Comparison of ENCODE assay signal across 21 cellular contexts in the genomic region with DNA sequence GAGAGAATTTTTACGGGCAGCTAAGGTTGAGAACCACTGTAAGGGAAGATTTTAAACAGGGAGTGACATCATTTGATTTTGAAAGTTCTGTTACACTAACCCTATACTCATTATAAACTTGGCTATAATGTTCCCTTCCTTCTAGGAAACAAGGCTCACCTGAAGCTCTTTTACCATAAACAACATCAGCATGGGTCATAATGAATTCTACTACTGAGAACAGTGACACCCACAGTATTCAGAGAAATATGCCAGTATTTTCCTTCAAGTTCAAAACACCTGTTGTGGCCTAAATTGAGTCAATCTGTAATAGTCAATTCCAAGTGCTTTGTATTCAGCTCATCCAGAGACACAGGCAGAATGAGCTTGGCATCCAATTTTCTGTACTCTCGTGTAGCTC.
DNase-seq lines count a peak whose midpoint lies in the region; ATAC-seq, FAIRE-seq and TF ChIP-seq lines count a peak whose summit lies in the region.
"Had no signal": no experiment of that assay in that cellular context is flagged by ENCODE, and none has a peak within 500 bp of the region (broad histone marks: within the 10 kb centered on the region; RNA-seq: fewer than 3 reads in every experiment).

No MANE protein-coding gene starts in this region.

- H3K9ac ChIP-seq in HCT116 (ENCODE audit: low read length) = no peak overlapping the region
- H3K9ac ChIP-seq in K562 (ENCODE audit: insufficient read depth in 1 of 2, low read depth in 2 of 2, low read length in 2 of 2) = no peak overlapping the region
- H3K9ac ChIP-seq: GM23248 had no signal

- H3K27me3 ChIP-seq in HCT116 (ENCODE audit: insufficient read depth, low read length) (no peaks in the 10 kb centered on the region), K562 (ENCODE audit: control insufficient read depth in 2 of 2, insufficient read depth in 2 of 2, low read length in 2 of 2) (no peaks in the 10 kb centered on the region)

- H3K9me3 ChIP-seq in HCT116 (ENCODE audit: control insufficient read depth in 1 of 2, insufficient read depth in 1 of 2, low read depth in 1 of 2, low read length in 2 of 2) (no peaks in the 10 kb centered on the region), K562 (replicated peaks; ENCODE audit: control insufficient read depth, insufficient read depth, low read depth, low read length) (no peaks in the 10 kb centered on the region)
- H3K9me3 ChIP-seq: HAP-1 had no signal

- POLR2A ChIA-PET in HCT116 (lab: Charles Lee) (no interaction called here), T-cell (lab: Charles Lee) (no interaction called here), K562 (lab: Yijun Ruan, JAX) (interaction anchor here (0.7 kb wide), 1 partner anchor 9 kb away, joined by 3 read pairs; no protein-coding TSS in a partner anchor)

- ATAC-seq in HCT116 (no peak), T-cell (replicated peaks in 1 of 4) (peak in 1 of 4 experiments; percentile 36), K562 (no peak; the same call in 2 of the 3 replicates), HG03135 (IDR thresholded peaks at IDR 0.05; ENCODE audit: unreplicated experiment) (no peak)

- TF ChIP-seq RAD21 in HCT116 (IDR thresholded peaks at IDR 0.05; ENCODE audit: low read depth) = no peak
- no peak for TF ChIP-seq RAD21 in K562 (CRISPR knock-in tag; conservative IDR thresholded peaks at IDR 0.05 in 1 of 2, IDR thresholded peaks at IDR 0.05 in 1 of 2)

- H2AFZ ChIP-seq in HCT116 (ENCODE audit: low read depth, low read length, poor library complexity, severe bottlenecking) (peak overlapping the region; percentile 65), K562 (ENCODE audit: low read depth, low read length) (peak overlapping the region; percentile 64)
- H2AFZ ChIP-seq: GM23248 had no signal

- H3K4me1 ChIP-seq in HCT116 (ENCODE audit: control insufficient read depth in 1 of 2, insufficient read depth in 2 of 2, low read length in 2 of 2) = peaks cover 3 to 27% of the 10 kb centered on the region in 2 experiments; a peak in 3 of 4 replicates
- peaks cover 0 to 15% of the 10 kb centered on the region in 2 experiments; a peak in 3 of 5 replicates for H3K4me1 ChIP-seq in K562 (replicated peaks in 1 of 2; ENCODE audit: control insufficient read depth in 2 of 2, insufficient read depth in 2 of 2, low read length in 2 of 2)

- TF ChIP-seq POLR2A in HCT116 (IDR thresholded peaks at IDR 0.05; ENCODE audit: borderline replicate concordance, extremely low read depth, insufficient read depth, insufficient read length) (no peak), K562 (conservative IDR thresholded peaks at IDR 0.05) (no peak)

- H3K4me2 ChIP-seq in HCT116 (ENCODE audit: low read length) = no peak overlapping the region
- no peak overlapping the region for H3K4me2 ChIP-seq in K562 (ENCODE audit: insufficient read depth, low read length)

- BruUV-seq in HCT116 (replicated peaks; lab: Mats Ljungman, UMichigan) (no TSS peak), K562 (replicated peaks; lab: Mats Ljungman, UMichigan) (no TSS peak)

- CTCF ChIA-PET in activated naive CD4-positive, alpha-beta T cell treated with anti-CD3 and anti-CD28 coated beads for 36 hours (lab: Charles Lee) = interaction anchor here (1.0 kb wide), 1 partner anchor 54 kb away, joined by 3 read pairs; no protein-coding TSS in a partner anchor
- CTCF ChIA-PET in HCT116 (lab: Charles Lee) = no interaction called here
- CTCF ChIA-PET in T-cell (lab: Charles Lee) = no interaction called here
- CTCF ChIA-PET in K562 (lab: Yijun Ruan, JAX; ENCODE audit: low intra/inter-chr PET ratio) = no interaction called here

- no peak for TF ChIP-seq CTCF in HCT116 (IDR thresholded peaks at IDR 0.05 in 2 of 3, conservative IDR thresholded peaks at IDR 0.05 in 1 of 3; ENCODE audit: borderline replicate concordance in 1 of 3, insufficient read depth in 1 of 3, low read depth in 2 of 3, low read length in 2 of 3)
- no peak for TF ChIP-seq CTCF in K562 (IDR thresholded peaks at IDR 0.05 in 2 of 3, conservative IDR thresholded peaks at IDR 0.05 in 1 of 3; ENCODE audit: insufficient read depth in 2 of 3, low read depth in 1 of 3, low read length in 3 of 3)

- H3K4me3 Mint-ChIP-seq in activated naive CD4-positive, alpha-beta T cell treated with anti-CD3 and anti-CD28 coated beads for 36 hours = no peak overlapping the region
- no peak overlapping the region for H3K4me3 Mint-ChIP-seq in T-cell

- H3K27ac Mint-ChIP-seq in activated naive CD4-positive, alpha-beta T cell treated with anti-CD3 and anti-CD28 coated beads for 36 hours = peak overlapping the region; percentile 3
- H3K27ac Mint-ChIP-seq in T-cell = peak overlapping the region; percentile 2 to 6

- H4K20me1 ChIP-seq in HCT116 (ENCODE audit: insufficient read depth) = no peaks in the 10 kb centered on the region
- H4K20me1 ChIP-seq in K562 (replicated peaks; ENCODE audit: control insufficient read depth, insufficient read depth, low read length) = no peaks in the 10 kb centered on the region

- FAIRE-seq in K562 (lab: Jason Lieb, UNC) = peak; percentile 67
- FAIRE-seq: GM12892, GM18507 had no signal

- no peak for TF ChIP-seq EP300 in K562 (IDR thresholded peaks at IDR 0.05; ENCODE audit: low read length)

- H3K27ac ChIP-seq in HCT116 (ENCODE audit: low read depth, low read length) = no peak overlapping the region
- H3K27ac ChIP-seq in K562 (ENCODE audit: extremely low read depth, low read depth, low read length) = no peak overlapping the region
- H3K27ac ChIP-seq: GM23248 had no signal

- RAD21 ChIA-PET in HCT116 (lab: Charles Lee; ENCODE audit: low non-redundant PET in 1 of 2, low total read pairs in 2 of 2, uncharacterized antibody in 2 of 2, unreplicated experiment in 2 of 2) = no interaction called here

- no peaks in the 10 kb centered on the region for H3K36me3 Mint-ChIP-seq in activated naive CD4-positive, alpha-beta T cell treated with anti-CD3 and anti-CD28 coated beads for 36 hours (ENCODE audit: low read depth)
- no peaks in the 10 kb centered on the region for H3K36me3 Mint-ChIP-seq in T-cell

- H3K9me2 ChIP-seq in HCT116 (ENCODE audit: insufficient read depth) = no peaks in the 10 kb centered on the region

- H3K36me3 ChIP-seq in HCT116 (ENCODE audit: control insufficient read depth in 1 of 2, insufficient read depth in 2 of 2, low read length in 2 of 2) = no peaks in the 10 kb centered on the region
- H3K36me3 ChIP-seq in K562 (ENCODE audit: control insufficient read depth, insufficient read depth, low read length) = no peaks in the 10 kb centered on the region
- H3K36me3 ChIP-seq: HAP-1 had no signal

- H3K9me1 ChIP-seq in K562 (ENCODE audit: control insufficient read depth, insufficient read depth, low read length) = no peaks in the 10 kb centered on the region

- 21% methylated on average over 2 of the region's 2 CpGs for WGBS in K562 (ENCODE audit: insufficient coverage, low coverage, missing lambda C conversion rate)

- H3K27me3 Mint-ChIP-seq in activated naive CD4-positive, alpha-beta T cell treated with anti-CD3 and anti-CD28 coated beads for 36 hours (ENCODE audit: low read depth) = no peaks in the 10 kb centered on the region
- H3K27me3 Mint-ChIP-seq in T-cell = no peaks in the 10 kb centered on the region

- DNase-seq in activated naive CD4-positive, alpha-beta T cell treated with anti-CD3 and anti-CD28 coated beads for 36 hours = no peak
- no peak for DNase-seq in activated naive CD4-positive, alpha-beta T cell (lab: John Stamatoyannopoulos, UW)
- DNase-seq in HCT116 (ENCODE audit: low read depth, low spot score) = no peak
- no peak for DNase-seq in T-cell
- no peak for DNase-seq in K562 (ENCODE audit: extremely low read depth in 1 of 4, low spot score in 3 of 4)
- no peak for DNase-seq in posterior cingulate gyrus
- no peak for DNase-seq in amygdala (lab: John Stamatoyannopoulos, UW)
- DNase-seq: ACHN, C1 segment of cervical spinal cord, DMS79, KG1, NCI-H1417, NCI-H187, NCI-H2227 treated with DMSO at 0.1 percent for 48 hours, NCI-H510A treated with DMSO at 0.1 percent for 48 hours, NCI-H774 had no signal

- intact Hi-C loops in activated naive CD4-positive, alpha-beta T cell treated with anti-CD3 and anti-CD28 coated beads for 36 hours (cut with micrococcal nuclease) = loop anchor here (5.0 to 10.0 kb wide), 2 partner anchors 105 to 573 kb away; no protein-coding TSS in a partner anchor
- intact Hi-C loops in HCT116 (cut with micrococcal nuclease) (no loop called here), K562 (cut with micrococcal nuclease) (loop anchor here (10.0 kb wide), 1 partner anchor 337 kb away; no protein-coding TSS in a partner anchor), posterior cingulate gyrus (cut with DNase I) (no loop called here)

- H3K4me1 Mint-ChIP-seq in activated naive CD4-positive, alpha-beta T cell treated with anti-CD3 and anti-CD28 coated beads for 36 hours (ENCODE audit: low read depth) = peaks cover 18% of the 10 kb centered on the region
- H3K4me1 Mint-ChIP-seq in T-cell = peaks cover 24 to 39% (median 38%) of the 10 kb centered on the region in 3 donors

- in situ Hi-C loops in K562 (cut with MboI) = no loop called here

- H3K79me2 ChIP-seq in HCT116 (ENCODE audit: insufficient read depth, low read length) (no peaks in the 10 kb centered on the region), K562 (ENCODE audit: control insufficient read depth, insufficient read depth, low read length) (no peaks in the 10 kb centered on the region)

- H3K4me3 ChIP-seq in HCT116 (replicated peaks in 1 of 2; ENCODE audit: low read depth in 1 of 2, low read length in 2 of 2) (no peak overlapping the region), K562 (no peak overlapping the region)
- H3K4me3 ChIP-seq: GM23248, HAP-1 had no signal

- peaks cover 2% of the 10 kb centered on the region for H3K9me3 Mint-ChIP-seq in activated naive CD4-positive, alpha-beta T cell treated with anti-CD3 and anti-CD28 coated beads for 36 hours
- H3K9me3 Mint-ChIP-seq in T-cell = peaks cover 3 to 6% (median 6%) of the 10 kb centered on the region in 3 donors

TF ChIP-seq in HCT116, 20 proteins besides CTCF, POLR2A, EP300 and RAD21 (continues in another document):
- no peak for TF ChIP-seq FOSL1 (IDR thresholded peaks at IDR 0.05; ENCODE audit: low read depth)

TF ChIP-seq in K562, 482 proteins besides CTCF, POLR2A, EP300 and RAD21 (continues in another document):
- TF ChIP-seq ZNF740 (CRISPR knock-in tag; IDR thresholded peaks at IDR 0.05) = no peak
- peak in 1 of 2 experiments; percentile 49; a peak in 1 of 4 replicates for TF ChIP-seq ZNF740 (tag; IDR thresholded peaks at IDR 0.05)

Comparison
In these comparisons a context has a peak if more than half of its experiments do, and no peak if none do; other contexts are left out.
1. intact Hi-C loops: an anchor here in activated naive CD4-positive, alpha-beta T cell treated with anti-CD3 and anti-CD28 coated beads for 36 hours (5.0 to 10.0 kb wide) and K562 (10.0 kb wide); none called in HCT116 and posterior cingulate gyrus.